12 cellular contexts compared by ENCODE assay signal in genomic region chr1:156668801-156669637, GRCh38. TPM values are rescaled to one million over a fixed set of nuclear protein-coding genes. Genes with fewer than 3 reads are reported as not detected.
A peak's percentile ranks its signal among the peaks of the same experiment; 100 is the strongest.
DNase-seq lines count a peak whose midpoint lies in the region; ATAC-seq and TF ChIP-seq lines count a peak whose summit lies in the region.
"Had no signal": no experiment of that assay in that cellular context is flagged by ENCODE, and none has a peak within 500 bp of the region (broad histone marks: within the 10 kb centered on the region; RNA-seq: fewer than 3 reads in every experiment).

No MANE protein-coding gene starts in this region.

- ATAC-seq in activated T-helper 17 cell treated with anti-CD3 and anti-CD28 coated beads, Interleukin-2, amount 50 U/mL, for 72 hours (replicated peaks), result no peak
- no peak for ATAC-seq in GM21390 (IDR thresholded peaks at IDR 0.05; ENCODE audit: unreplicated experiment)

- H3K27me3 Mint-ChIP-seq in activated T-helper 17 cell treated with anti-CD3 and anti-CD28 coated beads, Interleukin-2, amount 50 U/mL, for 72 hours, result peaks cover 19% of the 10 kb centered on the region

- intact Hi-C loops in stomach (cut with DNase I; ENCODE audit: low total_unique reads), result no loop called here

- no peak for TF ChIP-seq EP300 in stomach (IDR thresholded peaks at IDR 0.05)

- no peaks in the 10 kb centered on the region for H3K4me1 Mint-ChIP-seq in activated T-helper 17 cell treated with anti-CD3 and anti-CD28 coated beads, Interleukin-2, amount 50 U/mL, for 72 hours

- H3K4me1 ChIP-seq in HUES48 (ENCODE audit: control insufficient read depth, insufficient read depth, low read length) (peaks cover 63% of the 10 kb centered on the region), stomach (peaks cover 13 to 56% (median 46%) of the 10 kb centered on the region in 4 donors)

- no peak overlapping the region for H3K9ac ChIP-seq in HUES48 (ENCODE audit: low read depth, low read length)

- 66 to 74% (median 69%) methylated on average over 13 to 17 of the region's 17 CpGs for WGBS in stomach, 5 donors

- no peaks in the 10 kb centered on the region for H3K9me3 Mint-ChIP-seq in activated T-helper 17 cell treated with anti-CD3 and anti-CD28 coated beads, Interleukin-2, amount 50 U/mL, for 72 hours
- H3K9me3 Mint-ChIP-seq: CD4-positive, alpha-beta T cell had no signal

- no peaks in the 10 kb centered on the region for H3K36me3 Mint-ChIP-seq in activated T-helper 17 cell treated with anti-CD3 and anti-CD28 coated beads, Interleukin-2, amount 50 U/mL, for 72 hours (ENCODE audit: low read depth)

- peak overlapping the region; percentile 50 for H3K27ac Mint-ChIP-seq in activated T-helper 17 cell treated with anti-CD3 and anti-CD28 coated beads, Interleukin-2, amount 50 U/mL, for 72 hours
- H3K27ac Mint-ChIP-seq: CD4-positive, alpha-beta T cell had no signal

- H3K4me3 Mint-ChIP-seq in activated T-helper 17 cell treated with anti-CD3 and anti-CD28 coated beads, Interleukin-2, amount 50 U/mL, for 72 hours, result no peak overlapping the region
- H3K4me3 Mint-ChIP-seq: CD4-positive, alpha-beta T cell had no signal

- H3K27me3 ChIP-seq in HUES48 (ENCODE audit: control insufficient read depth, insufficient read depth, low read length), result no peaks in the 10 kb centered on the region
- peaks cover 0 to 36% (median 0%) of the 10 kb centered on the region in 3 donors for H3K27me3 ChIP-seq in stomach

- no peaks in the 10 kb centered on the region for H3K9me3 ChIP-seq in HUES48 (ENCODE audit: control insufficient read depth, insufficient read depth, low read length)
- no peaks in the 10 kb centered on the region for H3K9me3 ChIP-seq in stomach

- peak overlapping the region; percentile 85 for H3K27ac ChIP-seq in HUES48 (ENCODE audit: low read depth, low read length)
- H3K27ac ChIP-seq in stomach, result peak overlapping the region in 4 of 5 donors; percentile 63 to 88 (median 76)

- TF ChIP-seq POLR2A in stomach (IDR thresholded peaks at IDR 0.05), result no peak

- no peak overlapping the region for H3K4me3 ChIP-seq in HUES48 (ENCODE audit: low read depth, low read length)
- no peak overlapping the region for H3K4me3 ChIP-seq in stomach

- peaks cover 22% of the 10 kb centered on the region for H3K36me3 ChIP-seq in HUES48 (ENCODE audit: control insufficient read depth, insufficient read depth, low read length)
- no peaks in the 10 kb centered on the region for H3K36me3 ChIP-seq in stomach

- TF ChIP-seq CTCF in stomach (IDR thresholded peaks at IDR 0.05), result no peak

- in situ Hi-C loops in ACHN (cut with HindIII; ENCODE audit: low pct_ligation_motif_present, low pct_unique_long_range_greater_than_20kb, low sequenced_read_pairs), result no loop called here

- DNase-seq in left kidney (ENCODE audit: low read depth, low spot score), result peak; percentile 66
- no peak for DNase-seq in stomach
- no peak for DNase-seq in ACHN
- DNase-seq in SHP77 treated with DMSO at 0.1 percent for 48 hours (lab: John Stamatoyannopoulos, UW), result no peak
- DNase-seq in DMS79 (lab: John Stamatoyannopoulos, UW), result no peak
- DNase-seq: CD4-positive, alpha-beta T cell; KG1; NCI-H187 had no signal

RNA-seq across cellular contexts. Expression of gene NES, which starts 8.2 kb away (rescaled TPM):
- under 1 TPM in 1 of 2 donors, not detected in 1; 0.05 TPM for total RNA-seq in activated T-helper 17 cell treated with anti-CD3 and anti-CD28 coated beads, Interleukin-2, amount 50 U/mL, for 72 hours
- total RNA-seq in stomach, result 10 to 100 TPM in 2 of 5 donors, 1 to 10 TPM in 3; 3.2 to 22.3 (median 8.9) TPM
- polyA plus RNA-seq in stomach, result 1 to 10 TPM; 1.7 to 9.0 (median 3.2) TPM
- total RNA-seq: CD4-positive, alpha-beta T cell; mononuclear cell had no signal

RNA-seq across cellular contexts. Expression of gene BCAN, which starts 27.1 kb away (rescaled TPM):
- not detected for total RNA-seq in activated T-helper 17 cell treated with anti-CD3 and anti-CD28 coated beads, Interleukin-2, amount 50 U/mL, for 72 hours
- 10 to 100 TPM in 1 of 5 donors, 1 to 10 TPM in 1, not detected in 3; 5.7 to 39.7 TPM for total RNA-seq in stomach
- under 1 TPM in 1 of 3 donors, not detected in 2; 0.05 TPM for polyA plus RNA-seq in stomach
- total RNA-seq: CD4-positive, alpha-beta T cell; mononuclear cell had no signal

RNA-seq across cellular contexts. Expression of gene CRABP2, which starts 36.4 kb away (rescaled TPM):
- 1 to 10 TPM; 2.2 to 4.4 TPM for total RNA-seq in activated T-helper 17 cell treated with anti-CD3 and anti-CD28 coated beads, Interleukin-2, amount 50 U/mL, for 72 hours
- 1 to 10 TPM in 1 of 5 donors, under 1 TPM in 1, not detected in 3; 0.72 to 2.0 TPM for total RNA-seq in stomach
- polyA plus RNA-seq in stomach, result 100 to 1,000 TPM in 1 of 3 donors, 1 to 10 TPM in 2; 6.9 to 207 (median 7.5) TPM

RNA-seq across cellular contexts. Expression of gene HAPLN2, which starts 49.8 kb away (rescaled TPM):
- total RNA-seq in activated T-helper 17 cell treated with anti-CD3 and anti-CD28 coated beads, Interleukin-2, amount 50 U/mL, for 72 hours, result 1 to 10 TPM in 1 of 2 donors, under 1 TPM in 1; 0.30 to 1.5 TPM
- not detected for total RNA-seq in stomach
- polyA plus RNA-seq in stomach, result under 1 TPM in 2 of 3 donors, not detected in 1; 0.33 to 0.37 TPM

RNA-seq across cellular contexts. Expression of gene METTL25B, which starts 59.2 kb away (rescaled TPM):
- 10 to 100 TPM; 29.0 to 51.6 TPM for total RNA-seq in activated T-helper 17 cell treated with anti-CD3 and anti-CD28 coated beads, Interleukin-2, amount 50 U/mL, for 72 hours
- total RNA-seq in stomach, result 10 to 100 TPM; 15.2 to 90.2 (median 72.4) TPM
- polyA plus RNA-seq in stomach, result 10 to 100 TPM; 31.0 to 50.2 (median 43.5) TPM
